ENCODE assay signal across 22 cellular contexts in genomic region chr3:63167113-63167512, GRCh38.
"Had no signal": no experiment of that assay in that cellular context is flagged by ENCODE, and none has a peak within 500 bp of the region (broad histone marks: within the 10 kb centered on the region; RNA-seq: fewer than 3 reads in every experiment).

No MANE protein-coding gene starts in this region.

- ATAC-seq: esophagus mucosa; gastrocnemius medialis; heart right ventricle; left lobe of liver; mucosa of descending colon; natural killer cell; psoas muscle; right lobe of liver; stimulated activated effector memory CD8-positive, alpha-beta T cell treated with anti-CD3 and anti-CD28 coated beads, Interleukin-12 subunit alpha, Interleukin-12 subunit beta, amount 100 ng/mL, for 72 hours; stimulated activated naive CD8-positive, alpha-beta T cell treated with anti-CD3 and anti-CD28 coated beads, Interleukin-15, Interleukin-2, amounts not matched to agents 100 U/mL and 50 U/mL, for 24 hours had no signal

- H3K36me3 ChIP-seq: gastrocnemius medialis, heart right ventricle, pancreas, right lobe of liver, suprapubic skin, thyroid gland had no signal

- H3K4me3 ChIP-seq: coronary artery, gastrocnemius medialis, heart right ventricle, mucosa of descending colon, pancreas, psoas muscle, right lobe of liver, suprapubic skin, thyroid gland had no signal

- H3K27ac ChIP-seq: coronary artery, gastrocnemius medialis, heart right ventricle, pancreas, psoas muscle, right lobe of liver, suprapubic skin, thyroid gland had no signal

- H3K9me3 ChIP-seq: gastrocnemius medialis, heart right ventricle, mucosa of descending colon, pancreas, psoas muscle, right lobe of liver, suprapubic skin, thyroid gland had no signal

- H3K4me1 ChIP-seq: gastrocnemius medialis, heart right ventricle, pancreas, psoas muscle, right lobe of liver, suprapubic skin, thyroid gland had no signal

- H3K27ac Mint-ChIP-seq: natural killer cell; stimulated activated effector memory CD8-positive, alpha-beta T cell treated with anti-CD3 and anti-CD28 coated beads, Interleukin-12 subunit alpha, Interleukin-12 subunit beta, amount 100 ng/mL, for 72 hours; type B pancreatic cell had no signal

- H3K4me1 Mint-ChIP-seq: natural killer cell; neural crest cell; stimulated activated effector memory CD8-positive, alpha-beta T cell treated with anti-CD3 and anti-CD28 coated beads, Interleukin-12 subunit alpha, Interleukin-12 subunit beta, amount 100 ng/mL, for 72 hours had no signal

- H3K27me3 ChIP-seq: gastrocnemius medialis, heart right ventricle, pancreas, right lobe of liver, suprapubic skin, thyroid gland had no signal

- H3K4me3 Mint-ChIP-seq: natural killer cell; neural crest cell; stimulated activated effector memory CD8-positive, alpha-beta T cell treated with anti-CD3 and anti-CD28 coated beads, Interleukin-12 subunit alpha, Interleukin-12 subunit beta, amount 100 ng/mL, for 72 hours; type B pancreatic cell had no signal

- H3K36me3 Mint-ChIP-seq: natural killer cell; stimulated activated effector memory CD8-positive, alpha-beta T cell treated with anti-CD3 and anti-CD28 coated beads, Interleukin-12 subunit alpha, Interleukin-12 subunit beta, amount 100 ng/mL, for 72 hours; type B pancreatic cell had no signal

- DNase-seq: effector CD8-positive, alpha-beta T cell; gastrocnemius medialis; heart right ventricle; mammary epithelial cell; mucosa of descending colon; natural killer cell; occipital lobe; pancreas; psoas muscle; retina; right lobe of liver; stimulated activated CD4-positive, alpha-beta T cell treated with anti-CD3 and anti-CD28 coated beads, Interleukin-4, amount 100 ng/mL, for 1 hour; stimulated activated CD8-positive, alpha-beta memory T cell treated with anti-CD3 and anti-CD28 coated beads, Interleukin-4, amount 100 ng/mL, for 48 hours; stimulated activated naive CD8-positive, alpha-beta T cell treated with anti-CD3 and anti-CD28 coated beads, Interleukin-15, Interleukin-2, amounts not matched to agents 100 U/mL and 50 U/mL, for 24 hours; thyroid gland had no signal

- H3K9me3 Mint-ChIP-seq: neural crest cell, type B pancreatic cell had no signal
